Comparison of ENCODE assay signal across 7 cellular contexts in genomic region chr7:148543-148931, GRCh38. TPM values are rescaled to one million over a fixed set of nuclear protein-coding genes. Genes with fewer than 3 reads are reported as not detected.
A peak's percentile ranks its signal among the peaks of the same experiment; 100 is the strongest.
DNase-seq lines count a peak whose midpoint lies in the region; TF ChIP-seq lines count a peak whose summit lies in the region.

No MANE protein-coding gene starts in this region.

- H3K4me1 ChIP-seq in HUES6 (ENCODE audit: control insufficient read depth, insufficient read depth, low read length) (peaks cover 9% of the 10 kb centered on the region), iPS-20b (ENCODE audit: insufficient read depth, low read length) (peaks cover 9% of the 10 kb centered on the region; the same call in 1 of the 2 replicates), stomach (peaks cover 27 to 43% (median 30%) of the 10 kb centered on the region in 4 donors)

- H3K9me3 ChIP-seq in HUES6 (ENCODE audit: control insufficient read depth, insufficient read depth, low read depth, low read length) (no peaks in the 10 kb centered on the region), iPS-20b (ENCODE audit: insufficient read depth, low read depth, low read length) (no peaks in the 10 kb centered on the region), stomach (no peaks in the 10 kb centered on the region)

- H3K9me3 Mint-ChIP-seq in activated naive CD8-positive, alpha-beta T cell (ENCODE audit: low read depth): no peaks in the 10 kb centered on the region

- peak overlapping the region; percentile 90 for H3K4me3 Mint-ChIP-seq in activated naive CD8-positive, alpha-beta T cell

- intact Hi-C loops in stomach (cut with DNase I; ENCODE audit: low total_unique reads): no loop called here

- no peak for TF ChIP-seq POLR2A in stomach (IDR thresholded peaks at IDR 0.05)

- no peak for DNase-seq in stomach
- DNase-seq in medulla oblongata (ENCODE audit: extremely low spot score): no peak
- no peak for DNase-seq in C1 segment of cervical spinal cord (lab: John Stamatoyannopoulos, UW)
- no peak for DNase-seq in RPMI8226

- peak overlapping the region; percentile 88 for H3K9ac ChIP-seq in HUES6 (ENCODE audit: low read length)
- peak overlapping the region; percentile 94; the same call in 1 of the 2 replicates for H3K9ac ChIP-seq in iPS-20b (ENCODE audit: low read depth, low read length)

- H3K4me3 ChIP-seq in HUES6 (ENCODE audit: low read depth, low read length): peak overlapping the region; percentile 60
- peak overlapping the region; percentile 77 for H3K4me3 ChIP-seq in iPS-20b (ENCODE audit: low read length)
- peak overlapping the region; percentile 42 to 56 (median 48) for H3K4me3 ChIP-seq in stomach

- TF ChIP-seq EP300 in stomach (IDR thresholded peaks at IDR 0.05): no peak

- peaks cover 22% of the 10 kb centered on the region for H3K4me1 Mint-ChIP-seq in activated naive CD8-positive, alpha-beta T cell (ENCODE audit: low read depth)

- TF ChIP-seq CTCF in stomach (IDR thresholded peaks at IDR 0.05): no peak

- no peaks in the 10 kb centered on the region for H3K27me3 Mint-ChIP-seq in activated naive CD8-positive, alpha-beta T cell

- H3K27ac Mint-ChIP-seq in activated naive CD8-positive, alpha-beta T cell: peak overlapping the region; percentile 97

- peaks cover 15% of the 10 kb centered on the region for H3K36me3 Mint-ChIP-seq in activated naive CD8-positive, alpha-beta T cell

- WGBS in stomach, 5 donors: 62 to 74% (median 73%) methylated on average over 5 of the region's 5 CpGs

- H3K27ac ChIP-seq in HUES6 (ENCODE audit: low read depth, low read length): peak overlapping the region; percentile 86
- H3K27ac ChIP-seq in iPS-20b (ENCODE audit: low read length): peak overlapping the region; percentile 26
- peak overlapping the region in 4 of 5 donors; percentile 93 to 97 (median 94) for H3K27ac ChIP-seq in stomach

- H3K27me3 ChIP-seq in HUES6 (ENCODE audit: control insufficient read depth, insufficient read depth, low read length) (no peaks in the 10 kb centered on the region), iPS-20b (ENCODE audit: insufficient read depth, low read length) (no peaks in the 10 kb centered on the region), stomach (no peaks in the 10 kb centered on the region)

- peaks cover 19% of the 10 kb centered on the region for H3K36me3 ChIP-seq in HUES6 (ENCODE audit: control insufficient read depth, insufficient read depth, low read length)
- H3K36me3 ChIP-seq in iPS-20b (ENCODE audit: insufficient read depth, low read depth, low read length): peaks cover 23% of the 10 kb centered on the region
- H3K36me3 ChIP-seq in stomach: no peaks in the 10 kb centered on the region

RNA-seq across cellular contexts. Expression of gene FAM20C, which starts 43.8 kb away (rescaled TPM):
- 10 to 100 TPM; 21.3 to 89.8 (median 49.0) TPM for total RNA-seq in stomach
- 10 to 100 TPM; 19.1 to 35.2 (median 33.9) TPM for polyA plus RNA-seq in stomach

Comparison
In these comparisons a context has a peak if more than half of its experiments do, and no peak if none do; other contexts are left out.
1. H3K27ac ChIP-seq: peak in every context shown above with its lines; median percentile 94 in stomach; 86 in HUES6; 26 in iPS-20b.